8 cellular contexts compared by ENCODE assay signal in the genomic region with DNA sequence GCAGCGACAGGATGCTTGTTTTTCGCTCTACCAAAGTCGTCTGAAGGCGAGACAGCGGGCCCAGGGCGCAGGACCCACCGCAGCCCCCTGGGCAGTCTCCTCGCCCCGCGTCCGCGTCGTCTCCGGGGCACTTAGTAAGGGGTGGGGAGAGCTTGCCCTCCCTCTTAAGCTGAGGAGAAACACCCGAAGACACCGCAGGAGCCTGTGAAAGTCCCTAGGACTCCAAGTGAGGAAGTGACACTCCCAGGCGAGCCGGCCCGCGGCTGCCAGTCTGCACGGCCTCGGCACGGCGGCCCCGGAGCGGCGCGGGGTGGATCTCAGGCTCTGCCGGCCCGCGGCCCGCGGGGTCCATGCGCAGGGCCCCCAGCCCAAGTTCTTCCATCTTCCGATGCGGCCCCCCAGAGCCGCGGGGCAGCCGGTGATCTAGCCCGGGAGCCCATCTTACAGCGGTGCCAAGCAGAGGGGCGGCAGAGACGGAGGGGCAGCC. TPM values are rescaled to one million over a fixed set of nuclear protein-coding genes. Genes with fewer than 3 reads are reported as not detected.
DNase-seq lines count a peak whose midpoint lies in the region; ATAC-seq and TF ChIP-seq lines count a peak whose summit lies in the region.

No MANE protein-coding gene starts in this region.

- no peak for TF ChIP-seq CTCF in body of pancreas (IDR thresholded peaks at IDR 0.05)
- no peak for TF ChIP-seq CTCF in kidney epithelial cell (IDR thresholded peaks at IDR 0.05; ENCODE audit: insufficient read depth, low read length, poor library complexity, severe bottlenecking)

- no peaks in the 10 kb centered on the region for H3K27me3 Mint-ChIP-seq in CD4-positive, CD25-positive, alpha-beta regulatory T cell
- H3K27me3 Mint-ChIP-seq in T-helper 2 cell treated with Interferon-gamma antibody and Interleukin-4, amounts not matched to agents 5 μg/mL and 100 μg/mL, for 36 hours (ENCODE audit: low read depth): peaks cover 39% of the 10 kb centered on the region

- intact Hi-C loops in body of pancreas (cut with DNase I): no loop called here

- H3K27ac Mint-ChIP-seq in CD4-positive, CD25-positive, alpha-beta regulatory T cell: peak overlapping the region; percentile 96 to 98 (median 98)
- H3K27ac Mint-ChIP-seq in T-helper 2 cell treated with Interferon-gamma antibody and Interleukin-4, amounts not matched to agents 5 μg/mL and 100 μg/mL, for 36 hours: peak overlapping the region; percentile 65

- H3K27ac ChIP-seq in CD4-positive, CD25-positive, alpha-beta regulatory T cell (ENCODE audit: insufficient read depth, low read length, poor library complexity, severe bottlenecking): peak overlapping the region; percentile 97
- H3K27ac ChIP-seq in body of pancreas: peak overlapping the region; percentile 64 to 82 (median 70)

- peaks cover 2% of the 10 kb centered on the region for H3K36me3 ChIP-seq in CD4-positive, CD25-positive, alpha-beta regulatory T cell (ENCODE audit: control insufficient read depth, insufficient read depth, low read length)
- no peaks in the 10 kb centered on the region for H3K36me3 ChIP-seq in body of pancreas (replicated peaks in 1 of 2; ENCODE audit: insufficient read depth in 1 of 2, low read depth in 2 of 2)
- no peaks in the 10 kb centered on the region for H3K36me3 ChIP-seq in kidney epithelial cell (ENCODE audit: control insufficient read depth, insufficient read depth, low read length)

- peak overlapping the region; percentile 95 to 99 (median 97) for H3K4me3 Mint-ChIP-seq in CD4-positive, CD25-positive, alpha-beta regulatory T cell
- peak overlapping the region; percentile 90 for H3K4me3 Mint-ChIP-seq in T-helper 2 cell treated with Interferon-gamma antibody and Interleukin-4, amounts not matched to agents 5 μg/mL and 100 μg/mL, for 36 hours

- peak; percentile 53 to 54 for ATAC-seq in CD4-positive, CD25-positive, alpha-beta regulatory T cell (ENCODE audit: low read depth in 2 of 2)
- ATAC-seq in GM19395 (IDR thresholded peaks at IDR 0.05; ENCODE audit: unreplicated experiment): peak; percentile 62
- ATAC-seq in HG03460 (IDR thresholded peaks at IDR 0.05; ENCODE audit: unreplicated experiment): peak; percentile 59
- ATAC-seq in body of pancreas: peak; percentile 75

- 0 to 1% methylated on average over 2 to 43 of the region's 43 CpGs for WGBS in body of pancreas, 2 donors

- no peaks in the 10 kb centered on the region for H3K27me3 ChIP-seq in CD4-positive, CD25-positive, alpha-beta regulatory T cell (ENCODE audit: control insufficient read depth, insufficient read depth, low read length)
- H3K27me3 ChIP-seq in body of pancreas (no peaks in the 10 kb centered on the region), kidney epithelial cell (ENCODE audit: control insufficient read depth, insufficient read depth, low read length) (no peaks in the 10 kb centered on the region)

- H3K9me3 ChIP-seq in CD4-positive, CD25-positive, alpha-beta regulatory T cell (ENCODE audit: control insufficient read depth in 2 of 2, low read length in 2 of 2): no peaks in the 10 kb centered on the region
- H3K9me3 ChIP-seq in body of pancreas: no peaks in the 10 kb centered on the region

- TF ChIP-seq POLR2A in body of pancreas (IDR thresholded peaks at IDR 0.05): peak in 1 of 3 donors; percentile 40

- peaks cover 3% of the 10 kb centered on the region for H3K36me3 Mint-ChIP-seq in CD4-positive, CD25-positive, alpha-beta regulatory T cell
- H3K36me3 Mint-ChIP-seq in T-helper 2 cell treated with Interferon-gamma antibody and Interleukin-4, amounts not matched to agents 5 μg/mL and 100 μg/mL, for 36 hours (ENCODE audit: low read depth): no peaks in the 10 kb centered on the region

- peaks cover 44% of the 10 kb centered on the region for H3K4me1 ChIP-seq in CD4-positive, CD25-positive, alpha-beta regulatory T cell (ENCODE audit: control insufficient read depth, insufficient read depth, low read length, poor library complexity, severe bottlenecking)
- peaks cover 8% of the 10 kb centered on the region for H3K4me1 ChIP-seq in body of pancreas

- H3K4me3 ChIP-seq in CD4-positive, CD25-positive, alpha-beta regulatory T cell (ENCODE audit: low read depth, low read length): peak overlapping the region; percentile 93
- peak overlapping the region; percentile 26 to 51 for H3K4me3 ChIP-seq in body of pancreas
- peak overlapping the region; percentile 59 for H3K4me3 ChIP-seq in kidney epithelial cell (ENCODE audit: low read depth, low read length)

- peak in 2 of 3 donors; percentile 62 to 65 for DNase-seq in CD4-positive, CD25-positive, alpha-beta regulatory T cell
- DNase-seq in T-helper 2 cell treated with Interferon-gamma antibody and Interleukin-4, amounts not matched to agents 5 μg/mL and 100 μg/mL, for 36 hours (ENCODE audit: low spot score): peak; percentile 64
- DNase-seq in body of pancreas (peak; percentile 44 to 58 (median 56)), kidney epithelial cell (ENCODE audit: low read depth) (no peak), NCI-H774 (lab: John Stamatoyannopoulos, UW) (no peak)
- DNase-seq in stimulated activated CD4-positive, alpha-beta T cell treated with anti-CD3 and anti-CD28 coated beads, Interleukin-4, amount 100 ng/mL, for 24 hours: peak; percentile 67

- H3K4me1 Mint-ChIP-seq in CD4-positive, CD25-positive, alpha-beta regulatory T cell: peaks cover 31 to 65% (median 46%) of the 10 kb centered on the region in 4 donors
- H3K4me1 Mint-ChIP-seq in T-helper 2 cell treated with Interferon-gamma antibody and Interleukin-4, amounts not matched to agents 5 μg/mL and 100 μg/mL, for 36 hours (ENCODE audit: low read depth): peaks cover 37% of the 10 kb centered on the region

- H3K9me3 Mint-ChIP-seq in CD4-positive, CD25-positive, alpha-beta regulatory T cell: peaks cover 0 to 1% (median 0%) of the 10 kb centered on the region in 7 donors
- no peaks in the 10 kb centered on the region for H3K9me3 Mint-ChIP-seq in T-helper 2 cell treated with Interferon-gamma antibody and Interleukin-4, amounts not matched to agents 5 μg/mL and 100 μg/mL, for 36 hours

RNA-seq across cellular contexts. Expression of a gene that starts 0.3 kb away (rescaled TPM):
- 13.6 TPM for total RNA-seq in CD4-positive, CD25-positive, alpha-beta regulatory T cell
- 1 to 10 TPM; 2.6 to 5.1 (median 4.1) TPM for polyA plus RNA-seq in CD4-positive, CD25-positive, alpha-beta regulatory T cell
- total RNA-seq in body of pancreas (1 to 10 TPM; 5.7 to 7.9 TPM), kidney epithelial cell (17.0 and 18.5 TPM in 2 replicates)

RNA-seq across cellular contexts. Expression of a gene that starts 53.8 kb away (rescaled TPM):
- 13.1 TPM for total RNA-seq in CD4-positive, CD25-positive, alpha-beta regulatory T cell
- 1 to 10 TPM; 6.4 to 8.0 (median 7.3) TPM for polyA plus RNA-seq in CD4-positive, CD25-positive, alpha-beta regulatory T cell
- total RNA-seq in body of pancreas (10 to 100 TPM; 12.5 to 14.8 TPM), kidney epithelial cell (23.1 and 23.3 TPM in 2 replicates)

Comparison
In these comparisons a context has a peak if more than half of its experiments do, and no peak if none do; other contexts are left out.
1. DNase-seq: peak in CD4-positive, CD25-positive, alpha-beta regulatory T cell (2 of 3), T-helper 2 cell treated with Interferon-gamma antibody and Interleukin-4, amounts not matched to agents 5 μg/mL and 100 μg/mL, for 36 hours (single experiment), body of pancreas (4 of 4) and stimulated activated CD4-positive, alpha-beta T cell treated with anti-CD3 and anti-CD28 coated beads, Interleukin-4, amount 100 ng/mL, for 24 hours (single experiment); none in kidney epithelial cell (single experiment) and NCI-H774 (single experiment).
2. H3K4me3 ChIP-seq: peak in every context shown above with its lines; median percentile 93 in CD4-positive, CD25-positive, alpha-beta regulatory T cell; 59 in kidney epithelial cell; 38 in body of pancreas.
3. Peak in every context shown above with its lines, with median percentiles within 50 percentile points of each other: ATAC-seq.